In the genomic region with DNA sequence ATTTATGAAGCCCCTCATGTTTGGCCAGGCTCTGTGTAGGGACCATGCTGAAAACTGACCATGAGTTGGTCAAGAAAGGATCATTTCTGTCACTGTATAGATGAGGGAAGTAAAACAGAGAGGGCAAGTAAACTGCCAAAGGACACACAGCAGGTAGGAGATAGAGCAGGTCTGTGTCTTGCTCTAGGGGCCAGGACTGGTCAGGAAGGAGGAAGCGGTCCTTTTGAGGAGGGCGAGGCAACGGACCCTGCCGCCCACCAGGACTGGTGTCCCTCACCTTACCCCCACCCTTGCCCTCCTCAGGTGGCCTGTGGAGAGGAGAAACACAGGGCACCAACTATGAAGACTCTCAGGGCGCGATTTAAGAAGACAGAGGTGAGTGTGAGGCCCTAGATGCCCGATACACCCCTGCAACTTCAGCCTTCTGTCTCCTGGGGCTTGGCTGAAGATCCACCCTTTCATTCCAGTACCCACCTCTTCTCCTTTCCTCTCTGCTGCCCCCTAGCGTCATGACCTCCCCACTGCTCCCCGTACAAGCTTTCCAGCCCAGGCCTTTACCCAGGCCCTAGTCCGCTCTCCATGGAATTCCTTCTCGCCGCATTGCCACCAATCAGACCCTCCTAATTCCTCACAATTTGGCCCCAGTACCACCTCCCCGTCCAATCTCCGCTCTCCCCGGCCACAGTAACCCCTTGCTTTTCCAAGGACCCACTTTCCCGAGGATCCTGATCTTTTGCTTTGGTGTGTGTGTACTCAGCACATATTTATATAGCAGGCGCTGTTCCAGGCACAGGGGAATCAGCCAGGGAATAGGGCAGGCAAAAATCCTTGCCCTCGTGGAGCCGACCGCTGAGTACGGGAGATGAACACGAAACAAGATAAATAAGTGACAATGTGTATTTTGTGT, we compare ENCODE assay signal across 8 cellular contexts. TPM values are rescaled to one million over a fixed set of nuclear protein-coding genes. Genes with fewer than 3 reads are reported as not detected.
DNase-seq lines count a peak whose midpoint lies in the region; ATAC-seq and TF ChIP-seq lines count a peak whose summit lies in the region.

No MANE protein-coding gene starts in this region.

- H3K9me3 Mint-ChIP-seq in activated T-helper 2 cell treated with anti-CD3 and anti-CD28 coated beads, Interferon-gamma antibody, Interleukin-2, Interleukin-4, amounts not matched to agents 10 μg/mL and 5 μg/mL and 100 μg/mL, durations not matched to agents 14 hours and 24 hours and 36 hours = no peaks in the 10 kb centered on the region
- no peaks in the 10 kb centered on the region for H3K9me3 Mint-ChIP-seq in type B pancreatic cell

- 16 to 25% methylated on average over 15 of the region's 22 CpGs for WGBS in gastroesophageal sphincter (ENCODE audit: low coverage in 1 of 2), 2 donors

- TF ChIP-seq EP300 in gastroesophageal sphincter (IDR thresholded peaks at IDR 0.05) = no peak

- peak overlapping the region; percentile 72 for H2AFZ ChIP-seq in parathyroid adenoma

- peak; percentile 54 for DNase-seq in DMS 273 treated with DMSO at 0.1 percent for 48 hours (lab: John Stamatoyannopoulos, UW)
- DNase-seq in Kasumi-1 (lab: John Stamatoyannopoulos, UW) = peak; percentile 84 to 92
- DNase-seq in SHP77 (lab: John Stamatoyannopoulos, UW) = peak; percentile 57 to 60
- peak; percentile 72 for DNase-seq in activated T-helper 2 cell treated with anti-CD3 and anti-CD28 coated beads, Interferon-gamma antibody, Interleukin-2, Interleukin-4, amounts not matched to agents 10 μg/mL and 5 μg/mL and 100 μg/mL, durations not matched to agents 14 hours and 24 hours and 36 hours (ENCODE audit: low spot score)
- no peak for DNase-seq in type B pancreatic cell (ENCODE audit: extremely low spot score, unreplicated experiment)

- H3K4me1 ChIP-seq in gastroesophageal sphincter (peaks cover 0 to 15% (median 8%) of the 10 kb centered on the region in 3 donors), parathyroid adenoma (peaks cover 6% of the 10 kb centered on the region)

- TF ChIP-seq CTCF in gastroesophageal sphincter (IDR thresholded peaks at IDR 0.05) (peak in 3 of 4 experiments; percentile 17 to 73 (median 47)), parathyroid adenoma (IDR thresholded peaks at IDR 0.05) (peak; percentile 57), type B pancreatic cell (conservative IDR thresholded peaks at IDR 0.05) (peak; percentile 86)

- H3K27me3 ChIP-seq in gastroesophageal sphincter (peaks cover 54% of the 10 kb centered on the region), parathyroid adenoma (ENCODE audit: control insufficient read depth, insufficient read depth, low read length) (no peaks in the 10 kb centered on the region)

- H3K36me3 Mint-ChIP-seq in activated T-helper 2 cell treated with anti-CD3 and anti-CD28 coated beads, Interferon-gamma antibody, Interleukin-2, Interleukin-4, amounts not matched to agents 10 μg/mL and 5 μg/mL and 100 μg/mL, durations not matched to agents 14 hours and 24 hours and 36 hours (ENCODE audit: low read depth) = peaks cover 5% of the 10 kb centered on the region
- no peaks in the 10 kb centered on the region for H3K36me3 Mint-ChIP-seq in type B pancreatic cell

- no peak overlapping the region for H3K9ac ChIP-seq in parathyroid adenoma

- H3K9me3 ChIP-seq in gastroesophageal sphincter = no peaks in the 10 kb centered on the region
- no peaks in the 10 kb centered on the region for H3K9me3 ChIP-seq in parathyroid adenoma (ENCODE audit: control insufficient read depth, low read length)

- H3K36me3 ChIP-seq in gastroesophageal sphincter = no peaks in the 10 kb centered on the region
- no peaks in the 10 kb centered on the region for H3K36me3 ChIP-seq in parathyroid adenoma (ENCODE audit: control insufficient read depth, insufficient read depth, low read length)

- ATAC-seq in gastroesophageal sphincter = no peak
- no peak for ATAC-seq in HG03159 (IDR thresholded peaks at IDR 0.05; ENCODE audit: unreplicated experiment)

- no peak overlapping the region for H3K27ac ChIP-seq in gastroesophageal sphincter
- H3K27ac ChIP-seq in parathyroid adenoma = no peak overlapping the region

- H3K27me3 Mint-ChIP-seq in activated T-helper 2 cell treated with anti-CD3 and anti-CD28 coated beads, Interferon-gamma antibody, Interleukin-2, Interleukin-4, amounts not matched to agents 10 μg/mL and 5 μg/mL and 100 μg/mL, durations not matched to agents 14 hours and 24 hours and 36 hours (ENCODE audit: low read depth) = no peaks in the 10 kb centered on the region
- H3K27me3 Mint-ChIP-seq in type B pancreatic cell = peaks cover 6% of the 10 kb centered on the region

- H3K4me3 ChIP-seq in gastroesophageal sphincter (no peak overlapping the region), parathyroid adenoma (ENCODE audit: low read depth, low read length) (no peak overlapping the region)

- H3K27ac Mint-ChIP-seq in activated T-helper 2 cell treated with anti-CD3 and anti-CD28 coated beads, Interferon-gamma antibody, Interleukin-2, Interleukin-4, amounts not matched to agents 10 μg/mL and 5 μg/mL and 100 μg/mL, durations not matched to agents 14 hours and 24 hours and 36 hours = no peak overlapping the region
- peak overlapping the region; percentile 74 for H3K27ac Mint-ChIP-seq in type B pancreatic cell

- peaks cover 6% of the 10 kb centered on the region for H3K4me1 Mint-ChIP-seq in activated T-helper 2 cell treated with anti-CD3 and anti-CD28 coated beads, Interferon-gamma antibody, Interleukin-2, Interleukin-4, amounts not matched to agents 10 μg/mL and 5 μg/mL and 100 μg/mL, durations not matched to agents 14 hours and 24 hours and 36 hours (ENCODE audit: low read depth)
- peaks cover 11% of the 10 kb centered on the region for H3K4me1 Mint-ChIP-seq in type B pancreatic cell (ENCODE audit: unreplicated experiment)

- H3K4me2 ChIP-seq in parathyroid adenoma (ENCODE audit: low read length) = no peak overlapping the region

- TF ChIP-seq POLR2A in gastroesophageal sphincter (IDR thresholded peaks at IDR 0.05) = no peak

- H3K79me2 ChIP-seq in parathyroid adenoma = no peaks in the 10 kb centered on the region

- intact Hi-C loops in activated T-helper 2 cell treated with anti-CD3 and anti-CD28 coated beads, Interferon-gamma antibody, Interleukin-2, Interleukin-4, amounts not matched to agents 10 μg/mL and 5 μg/mL and 100 μg/mL, durations not matched to agents 14 hours and 24 hours and 36 hours (cut with micrococcal nuclease) = loop anchor here (10.0 kb wide), 1 partner anchor 422 kb away; a partner anchor contains a TSS

- no peak overlapping the region for H3K4me3 Mint-ChIP-seq in activated T-helper 2 cell treated with anti-CD3 and anti-CD28 coated beads, Interferon-gamma antibody, Interleukin-2, Interleukin-4, amounts not matched to agents 10 μg/mL and 5 μg/mL and 100 μg/mL, durations not matched to agents 14 hours and 24 hours and 36 hours (ENCODE audit: low read depth)
- peak overlapping the region; percentile 23 for H3K4me3 Mint-ChIP-seq in type B pancreatic cell

RNA-seq across cellular contexts. Expression of a gene that starts 3.9 kb away (rescaled TPM):
- total RNA-seq in activated T-helper 2 cell treated with anti-CD3 and anti-CD28 coated beads, Interferon-gamma antibody, Interleukin-2, Interleukin-4, amounts not matched to agents 10 μg/mL and 5 μg/mL and 100 μg/mL, durations not matched to agents 14 hours and 24 hours and 36 hours = 0.30 and 0.50 TPM in 2 replicates
- total RNA-seq in gastroesophageal sphincter (1 to 10 TPM in 3 of 4 donors, under 1 TPM in 1; 0.12 to 2.6 (median 1.2) TPM), type B pancreatic cell (ENCODE audit: low replicate concordance) (0.48 and 1.1 TPM in 2 replicates)

RNA-seq across cellular contexts. Expression of a gene that starts 4.0 kb away (rescaled TPM):
- 34.6 and 42.4 TPM in 2 replicates for total RNA-seq in activated T-helper 2 cell treated with anti-CD3 and anti-CD28 coated beads, Interferon-gamma antibody, Interleukin-2, Interleukin-4, amounts not matched to agents 10 μg/mL and 5 μg/mL and 100 μg/mL, durations not matched to agents 14 hours and 24 hours and 36 hours
- total RNA-seq in gastroesophageal sphincter (10 to 100 TPM; 10.0 to 35.0 (median 27.1) TPM), type B pancreatic cell (ENCODE audit: low replicate concordance) (26.7 and 29.2 TPM in 2 replicates)

RNA-seq across cellular contexts. Expression of a gene that starts 32.9 kb away (rescaled TPM):
- 1.6 and 2.5 TPM in 2 replicates for total RNA-seq in activated T-helper 2 cell treated with anti-CD3 and anti-CD28 coated beads, Interferon-gamma antibody, Interleukin-2, Interleukin-4, amounts not matched to agents 10 μg/mL and 5 μg/mL and 100 μg/mL, durations not matched to agents 14 hours and 24 hours and 36 hours
- not detected for total RNA-seq in gastroesophageal sphincter
- total RNA-seq in type B pancreatic cell (ENCODE audit: low replicate concordance) = 3.7 and 13.3 TPM in 2 replicates

RNA-seq across cellular contexts. Expression of a gene that starts 43.0 kb away (rescaled TPM):
- total RNA-seq in activated T-helper 2 cell treated with anti-CD3 and anti-CD28 coated beads, Interferon-gamma antibody, Interleukin-2, Interleukin-4, amounts not matched to agents 10 μg/mL and 5 μg/mL and 100 μg/mL, durations not matched to agents 14 hours and 24 hours and 36 hours = 47.0 and 55.4 TPM in 2 replicates
- 1 to 10 TPM in 1 of 4 donors, under 1 TPM in 2, not detected in 1; 0.54 to 8.2 (median 0.96) TPM for total RNA-seq in gastroesophageal sphincter
- total RNA-seq in type B pancreatic cell (ENCODE audit: low replicate concordance) = 0.31 and 0.43 TPM in 2 replicates
